In genomic region chr22:41574847-41575381, GRCh38 we compare ENCODE assay signal across 14 cellular contexts. TPM values are rescaled to one million over a fixed set of nuclear protein-coding genes. Genes with fewer than 3 reads are reported as not detected.
A peak's percentile ranks its signal among the peaks of the same experiment; 100 is the strongest.
DNase-seq lines count a peak whose midpoint lies in the region; ATAC-seq and TF ChIP-seq lines count a peak whose summit lies in the region.
"Had no signal": no experiment of that assay in that cellular context is flagged by ENCODE, and none has a peak within 500 bp of the region (broad histone marks: within the 10 kb centered on the region; RNA-seq: fewer than 3 reads in every experiment).

No MANE protein-coding gene starts in this region.

- H3K9me3 ChIP-seq in NT2/D1 (ENCODE audit: insufficient read depth, low read length) = no peaks in the 10 kb centered on the region
- H3K9me3 ChIP-seq in esophagus squamous epithelium = no peaks in the 10 kb centered on the region
- no peaks in the 10 kb centered on the region for H3K9me3 ChIP-seq in right lobe of liver
- H3K9me3 ChIP-seq in subcutaneous abdominal adipose tissue (ENCODE audit: control insufficient read depth in 5 of 5, low read length in 5 of 5) = no peaks in the 10 kb centered on the region

- H3K27me3 ChIP-seq in NT2/D1 (ENCODE audit: insufficient read depth, insufficient read length) = no peaks in the 10 kb centered on the region
- no peaks in the 10 kb centered on the region for H3K27me3 ChIP-seq in esophagus squamous epithelium
- H3K27me3 ChIP-seq in right lobe of liver = no peaks in the 10 kb centered on the region
- no peaks in the 10 kb centered on the region for H3K27me3 ChIP-seq in subcutaneous abdominal adipose tissue (ENCODE audit: control insufficient read depth in 5 of 5, insufficient read depth in 4 of 5, low read length in 5 of 5)

- ATAC-seq in right lobe of liver (peak in 3 of 4 donors; percentile 2 to 21 (median 7)), GM18907 (IDR thresholded peaks at IDR 0.05; ENCODE audit: unreplicated experiment) (no peak)
- ATAC-seq: naive thymus-derived CD4-positive, alpha-beta T cell had no signal

- H3K27ac ChIP-seq in esophagus squamous epithelium (peak overlapping the region in 3 of 4 donors; percentile 59 to 70 (median 62)), right lobe of liver (no peak overlapping the region), subcutaneous abdominal adipose tissue (ENCODE audit: low read depth, low read length) (peak overlapping the region; percentile 37)

- DNase-seq in NT2/D1 (ENCODE audit: low read depth, low spot score) = no peak
- no peak for DNase-seq in esophagus squamous epithelium (lab: John Stamatoyannopoulos, UW)
- peak in 1 of 3 donors; percentile 45 for DNase-seq in right lobe of liver
- DNase-seq in stimulated activated CD4-positive, alpha-beta T cell treated with anti-CD3 and anti-CD28 coated beads, Interleukin-15, amount 100 ng/mL, for 24 hours = no peak
- DNase-seq in NOMO-1 treated with dmso at 0.1 percent for 144 hours (lab: John Stamatoyannopoulos, UW; ENCODE audit: unreplicated experiment) = no peak
- no peak for DNase-seq in activated CD4-positive, alpha-beta T cell treated with anti-CD3 and anti-CD28 coated beads for 48 hours
- DNase-seq: activated CD4-positive, CD25-positive, alpha-beta regulatory T cell; activated naive CD8-positive, alpha-beta T cell treated with anti-CD3 and anti-CD28 coated beads, Interleukin-2, amount 10 ng/mL, durations not matched to agents 7 days and 5 days; immature natural killer cell; naive thymus-derived CD4-positive, alpha-beta T cell; SW 1271 had no signal

- H3K4me3 ChIP-seq in NT2/D1 (ENCODE audit: insufficient read length, low read depth) = no peak overlapping the region
- no peak overlapping the region for H3K4me3 ChIP-seq in esophagus squamous epithelium
- H3K4me3 ChIP-seq in right lobe of liver = no peak overlapping the region
- peak overlapping the region in 4 of 5 donors; percentile 27 to 49 (median 36) for H3K4me3 ChIP-seq in subcutaneous abdominal adipose tissue (ENCODE audit: low read depth in 1 of 5, low read length in 5 of 5)

- TF ChIP-seq CTCF in esophagus squamous epithelium (IDR thresholded peaks at IDR 0.05) = no peak
- no peak for TF ChIP-seq CTCF in right lobe of liver (IDR thresholded peaks at IDR 0.05)

- H3K4me1 ChIP-seq in NT2/D1 (ENCODE audit: insufficient read depth, insufficient read length) = peaks cover 13% of the 10 kb centered on the region
- H3K4me1 ChIP-seq in esophagus squamous epithelium = peaks cover 3 to 11% (median 7%) of the 10 kb centered on the region in 3 donors
- H3K4me1 ChIP-seq in right lobe of liver = no peaks in the 10 kb centered on the region
- H3K4me1 ChIP-seq in subcutaneous abdominal adipose tissue (ENCODE audit: control insufficient read depth in 5 of 5, insufficient read depth in 5 of 5, low read length in 5 of 5) = peaks cover 5 to 31% (median 22%) of the 10 kb centered on the region in 5 donors

- intact Hi-C loops in esophagus squamous epithelium (cut with DNase I) (no loop called here), right lobe of liver (cut with DNase I) (no loop called here)

- 84% methylated on average over 13 of the region's 26 CpGs; no CpG with 5 or more reads in 1 of the 2 donors for WGBS in esophagus squamous epithelium, 2 donors
- WGBS in right lobe of liver (ENCODE audit: insufficient coverage, low coverage, low lambda C conversion rate, missing lambda C conversion rate) = no CpG with 5 or more reads among the region's 26 CpGs

- peak overlapping the region; percentile 21 for H3K9ac ChIP-seq in NT2/D1 (ENCODE audit: insufficient read length, low read depth)
- H3K9ac ChIP-seq in subcutaneous abdominal adipose tissue (ENCODE audit: low read length in 5 of 5) = peak overlapping the region in 2 of 5 donors; percentile 33 to 68

- H3K36me3 ChIP-seq in NT2/D1 (ENCODE audit: insufficient read depth, insufficient read length, low read length) (peaks cover 42% of the 10 kb centered on the region), esophagus squamous epithelium (peaks cover 3 to 59% (median 26%) of the 10 kb centered on the region in 3 donors), right lobe of liver (peaks cover 0 to 17% (median 8%) of the 10 kb centered on the region in 4 donors), subcutaneous abdominal adipose tissue (ENCODE audit: control insufficient read depth in 5 of 5, insufficient read depth in 5 of 5, low read length in 5 of 5) (peaks cover 0 to 41% (median 36%) of the 10 kb centered on the region in 5 donors)

- TF ChIP-seq POLR2A in esophagus squamous epithelium (IDR thresholded peaks at IDR 0.05) (no peak), right lobe of liver (IDR thresholded peaks at IDR 0.05) (no peak)

RNA-seq across cellular contexts. Expression of gene CSDC2, which starts 14.1 kb away (rescaled TPM):
- total RNA-seq in esophagus squamous epithelium (1 to 10 TPM in 2 of 4 donors, under 1 TPM in 2; 0.19 to 2.7 (median 0.73) TPM), right lobe of liver (1 to 10 TPM in 1 of 6 experiments, under 1 TPM in 4, not detected in 1; 0.31 to 3.8 (median 0.37) TPM)
- total RNA-seq: activated naive CD8-positive, alpha-beta T cell treated with anti-CD3 and anti-CD28 coated beads, Interleukin-2, amount 10 ng/mL, durations not matched to agents 7 days and 5 days; naive thymus-derived CD4-positive, alpha-beta T cell; OCI-LY7 had no signal

RNA-seq across cellular contexts. Expression of gene PMM1, which starts 14.7 kb away (rescaled TPM):
- total RNA-seq in esophagus squamous epithelium (10 to 100 TPM; 17.9 to 65.2 (median 49.5) TPM), right lobe of liver (10 to 100 TPM; 21.6 to 45.1 (median 36.2) TPM)

RNA-seq across cellular contexts. Expression of gene POLR3H, which starts 30.6 kb away (rescaled TPM):
- total RNA-seq in esophagus squamous epithelium (10 to 100 TPM; 13.7 to 23.3 (median 16.1) TPM), right lobe of liver (10 to 100 TPM in 5 of 6 experiments, 1 to 10 TPM in 1; 9.5 to 23.0 (median 18.0) TPM)

RNA-seq across cellular contexts. Expression of gene DESI1, which starts 45.9 kb away (rescaled TPM):
- total RNA-seq in esophagus squamous epithelium (10 to 100 TPM; 22.1 to 34.9 (median 28.4) TPM), right lobe of liver (10 to 100 TPM; 34.8 to 49.5 (median 40.9) TPM)

RNA-seq across cellular contexts. Expression of gene XRCC6, which starts 46.2 kb away (rescaled TPM):
- total RNA-seq in esophagus squamous epithelium (100 to 1,000 TPM; 161 to 295 (median 222) TPM), right lobe of liver (100 to 1,000 TPM in 2 of 6 experiments, 10 to 100 TPM in 4; 71.0 to 122 (median 91.1) TPM)

Comparison
In these comparisons a context has a peak if more than half of its experiments do, and no peak if none do; other contexts are left out.
1. H3K4me3 ChIP-seq: peak in subcutaneous abdominal adipose tissue (4 of 5); none in NT2/D1 (single experiment), esophagus squamous epithelium (0 of 4) and right lobe of liver (0 of 3).
2. H3K27ac ChIP-seq: peak in esophagus squamous epithelium (3 of 4) and subcutaneous abdominal adipose tissue (single experiment); none in right lobe of liver (0 of 3).